ENCODE assay signal across 23 cellular contexts in genomic region chr13:75829874-75830273, GRCh38.
"Had no signal": no experiment of that assay in that cellular context is flagged by ENCODE, and none has a peak within 500 bp of the region (broad histone marks: within the 10 kb centered on the region; RNA-seq: fewer than 3 reads in every experiment).

No MANE protein-coding gene starts in this region.

- H3K9me3 Mint-ChIP-seq: stimulated activated effector memory CD8-positive, alpha-beta T cell treated with anti-CD3 and anti-CD28 coated beads, Interleukin-12 subunit alpha, Interleukin-12 subunit beta, amount 100 ng/mL, for 72 hours had no signal

- DNase-seq: activated CD4-positive, alpha-beta T cell treated with anti-CD3 and anti-CD28 coated beads, Interleukin-2, amount 10 ng/mL, durations not matched to agents 24 days and 14 days; activated CD8-positive, alpha-beta T cell treated with anti-CD3 and anti-CD28 coated beads, Interleukin-2, amount 10 ng/mL, durations not matched to agents 7 days and 5 days; activated T-cell treated with anti-CD3 and anti-CD28 coated beads, Interleukin-2, amount 50 U/mL, for 1 hour; adrenal gland; cerebellar nuclear complex; esophagus squamous epithelium; gastrocnemius medialis; hippocampal formation; midbrain; pancreas; right cardiac atrium; stimulated activated CD4-positive, alpha-beta T cell treated with anti-CD3 and anti-CD28 coated beads, Interleukin-2, amount 100 ng/mL, for 24 hours; stimulated activated naive CD8-positive, alpha-beta T cell treated with anti-CD3 and anti-CD28 coated beads, Interleukin-15, amount 100 ng/mL, for 72 hours; tibial artery had no signal

- H3K36me3 Mint-ChIP-seq: natural killer cell treated with Interleukin-12 subunit alpha and Interleukin-12 subunit beta and Interleukin-15 and Interleukin-18, amount 100 ng/mL, for 72 hours; stimulated activated effector memory CD8-positive, alpha-beta T cell treated with anti-CD3 and anti-CD28 coated beads, Interleukin-12 subunit alpha, Interleukin-12 subunit beta, amount 100 ng/mL, for 72 hours had no signal

- H3K4me1 Mint-ChIP-seq: activated CD4-positive, alpha-beta T cell treated with anti-CD3 and anti-CD28 coated beads, Interleukin-2, amount 10 ng/mL, durations not matched to agents 24 days and 14 days; activated T-helper 17 cell treated with anti-CD3 and anti-CD28 coated beads, Interleukin-2, amount 50 U/mL, for 72 hours; stimulated activated effector memory CD8-positive, alpha-beta T cell treated with anti-CD3 and anti-CD28 coated beads, Interleukin-12 subunit alpha, Interleukin-12 subunit beta, amount 100 ng/mL, for 72 hours; stimulated activated naive CD8-positive, alpha-beta T cell treated with anti-CD3 and anti-CD28 coated beads, Interleukin-15, amount 100 ng/mL, for 72 hours had no signal

- H3K4me1 ChIP-seq: adrenal gland, pancreas, tibial artery had no signal

- ATAC-seq: activated CD4-positive, CD25-positive, alpha-beta regulatory T cell treated with anti-CD3 and anti-CD28 coated beads, Interleukin-2, amount 50 U/mL, for 24 hours; activated CD8-positive, alpha-beta T cell treated with anti-CD3 and anti-CD28 coated beads, Interleukin-2, amount 10 ng/mL, durations not matched to agents 7 days and 5 days; activated T-helper 17 cell treated with anti-CD3 and anti-CD28 coated beads, Interleukin-2, amount 50 U/mL, for 72 hours; gastrocnemius medialis; natural killer cell treated with Interleukin-12 subunit alpha and Interleukin-12 subunit beta and Interleukin-15 and Interleukin-18, amount 100 ng/mL, for 72 hours; pancreas; right cardiac atrium; stimulated activated effector memory CD8-positive, alpha-beta T cell treated with anti-CD3 and anti-CD28 coated beads, Interleukin-12 subunit alpha, Interleukin-12 subunit beta, amount 100 ng/mL, for 72 hours; stimulated activated naive CD8-positive, alpha-beta T cell treated with anti-CD3 and anti-CD28 coated beads, Interleukin-15, amount 100 ng/mL, for 72 hours had no signal

- H3K27me3 Mint-ChIP-seq: activated CD4-positive, alpha-beta T cell treated with anti-CD3 and anti-CD28 coated beads, Interleukin-2, amount 10 ng/mL, durations not matched to agents 24 days and 14 days; activated naive CD8-positive, alpha-beta T cell; activated T-helper 17 cell treated with anti-CD3 and anti-CD28 coated beads, Interleukin-2, amount 50 U/mL, for 72 hours; natural killer cell treated with Interleukin-12 subunit alpha and Interleukin-12 subunit beta and Interleukin-15 and Interleukin-18, amount 100 ng/mL, for 72 hours; stimulated activated naive CD8-positive, alpha-beta T cell treated with anti-CD3 and anti-CD28 coated beads, Interleukin-15, amount 100 ng/mL, for 72 hours had no signal

- H3K9me3 ChIP-seq: adrenal gland, esophagus squamous epithelium, gastrocnemius medialis, neutrophil, pancreas, tibial artery had no signal

- H3K4me3 Mint-ChIP-seq: activated CD4-positive, alpha-beta T cell treated with anti-CD3 and anti-CD28 coated beads, Interleukin-2, amount 10 ng/mL, durations not matched to agents 24 days and 14 days; activated CD8-positive, alpha-beta T cell treated with anti-CD3 and anti-CD28 coated beads, Interleukin-2, amount 10 ng/mL, durations not matched to agents 7 days and 5 days; activated naive CD8-positive, alpha-beta T cell; activated T-helper 17 cell treated with anti-CD3 and anti-CD28 coated beads, Interleukin-2, amount 50 U/mL, for 72 hours; natural killer cell treated with Interleukin-12 subunit alpha and Interleukin-12 subunit beta and Interleukin-15 and Interleukin-18, amount 100 ng/mL, for 72 hours; stimulated activated effector memory CD8-positive, alpha-beta T cell treated with anti-CD3 and anti-CD28 coated beads, Interleukin-12 subunit alpha, Interleukin-12 subunit beta, amount 100 ng/mL, for 72 hours; stimulated activated naive CD8-positive, alpha-beta T cell treated with anti-CD3 and anti-CD28 coated beads, Interleukin-15, amount 100 ng/mL, for 72 hours had no signal

- H3K36me3 ChIP-seq: adrenal gland, neutrophil had no signal

- H3K27ac ChIP-seq: adrenal gland, coronary artery, esophagus squamous epithelium, neutrophil, pancreas, skin epidermis, tibial artery, VCaP had no signal

- H3K4me3 ChIP-seq: adrenal gland, coronary artery, esophagus squamous epithelium, gastrocnemius medialis, pancreas, skin epidermis, tibial artery had no signal

- H3K27me3 ChIP-seq: adrenal gland, esophagus squamous epithelium, gastrocnemius medialis, neutrophil, pancreas, tibial artery had no signal

- H3K27ac Mint-ChIP-seq: activated CD4-positive, alpha-beta T cell treated with anti-CD3 and anti-CD28 coated beads, Interleukin-2, amount 10 ng/mL, durations not matched to agents 24 days and 14 days; activated CD8-positive, alpha-beta T cell treated with anti-CD3 and anti-CD28 coated beads, Interleukin-2, amount 10 ng/mL, durations not matched to agents 7 days and 5 days; activated naive CD8-positive, alpha-beta T cell; activated T-helper 17 cell treated with anti-CD3 and anti-CD28 coated beads, Interleukin-2, amount 50 U/mL, for 72 hours; natural killer cell treated with Interleukin-12 subunit alpha and Interleukin-12 subunit beta and Interleukin-15 and Interleukin-18, amount 100 ng/mL, for 72 hours; stimulated activated effector memory CD8-positive, alpha-beta T cell treated with anti-CD3 and anti-CD28 coated beads, Interleukin-12 subunit alpha, Interleukin-12 subunit beta, amount 100 ng/mL, for 72 hours; stimulated activated naive CD8-positive, alpha-beta T cell treated with anti-CD3 and anti-CD28 coated beads, Interleukin-15, amount 100 ng/mL, for 72 hours had no signal
